21 cellular contexts compared by ENCODE assay signal in genomic region chr4:5081441-5081999, GRCh38. TPM values are rescaled to one million over a fixed set of nuclear protein-coding genes. Genes with fewer than 3 reads are reported as not detected.
DNase-seq lines count a peak whose midpoint lies in the region; ATAC-seq, FAIRE-seq and TF ChIP-seq lines count a peak whose summit lies in the region.
"Had no signal": no experiment of that assay in that cellular context is flagged by ENCODE, and none has a peak within 500 bp of the region (broad histone marks: within the 10 kb centered on the region; RNA-seq: fewer than 3 reads in every experiment).

No MANE protein-coding gene starts in this region.

- intact Hi-C loops in K562 (cut with micrococcal nuclease): no loop called here

- no peak for TF ChIP-seq RAD21 in K562 (CRISPR knock-in tag; conservative IDR thresholded peaks at IDR 0.05 in 1 of 2, IDR thresholded peaks at IDR 0.05 in 1 of 2)

- no peak overlapping the region for H3K4me2 ChIP-seq in K562 (ENCODE audit: insufficient read depth, low read length)
- H3K4me2 ChIP-seq: A549; BLaER1 treated with 17β-estradiol and CSF1 and Interleukin-3, amounts not matched to agents 10 nM and 100 nM had no signal

- H3K79me2 ChIP-seq in K562 (ENCODE audit: control insufficient read depth, insufficient read depth, low read length): no peaks in the 10 kb centered on the region

- H3K4me1 Mint-ChIP-seq in activated T-cell treated with anti-CD3 and anti-CD28 coated beads, Interleukin-2, amount 50 U/mL, for 72 hours (ENCODE audit: low read depth): no peaks in the 10 kb centered on the region
- H3K4me1 Mint-ChIP-seq in activated T-cell treated with anti-CD3 and anti-CD28 coated beads, Interleukin-2, amount 50 U/mL, for 24 hours (ENCODE audit: low read depth): no peaks in the 10 kb centered on the region
- H3K4me1 Mint-ChIP-seq in activated T-helper 17 cell treated with anti-CD3 and anti-CD28 coated beads, Interleukin-2, amount 50 U/mL, for 72 hours: no peaks in the 10 kb centered on the region
- H3K4me1 Mint-ChIP-seq: B cell had no signal

- H3K4me1 ChIP-seq in HEK293 (ENCODE audit: control insufficient read depth, insufficient read depth, low read length) (no peaks in the 10 kb centered on the region), K562 (replicated peaks in 1 of 2; ENCODE audit: control insufficient read depth in 2 of 2, insufficient read depth in 2 of 2, low read length in 2 of 2) (no peaks in the 10 kb centered on the region)
- H3K4me1 ChIP-seq: A549, Caco-2 had no signal

- no peak for FAIRE-seq in K562 (lab: Jason Lieb, UNC)
- FAIRE-seq: A549, G401.6, GM12891, GM19239 had no signal

- peaks cover 0 to 7% of the 10 kb centered on the region in 2 donors for H3K36me3 Mint-ChIP-seq in activated T-cell treated with anti-CD3 and anti-CD28 coated beads, Interleukin-2, amount 50 U/mL, for 72 hours (ENCODE audit: insufficient read depth in 2 of 2)
- H3K36me3 Mint-ChIP-seq in activated T-cell treated with anti-CD3 and anti-CD28 coated beads, Interleukin-2, amount 50 U/mL, for 24 hours (ENCODE audit: low read depth): no peaks in the 10 kb centered on the region
- no peaks in the 10 kb centered on the region for H3K36me3 Mint-ChIP-seq in activated T-helper 17 cell treated with anti-CD3 and anti-CD28 coated beads, Interleukin-2, amount 50 U/mL, for 72 hours (ENCODE audit: low read depth)
- H3K36me3 Mint-ChIP-seq: CD8-positive, alpha-beta T cell had no signal

- in situ Hi-C loops in K562 (cut with MboI): no loop called here

- no peak for TF ChIP-seq POLR2A in K562 (conservative IDR thresholded peaks at IDR 0.05)

- no peaks in the 10 kb centered on the region for H3K27me3 ChIP-seq in K562 (ENCODE audit: control insufficient read depth in 2 of 2, insufficient read depth in 2 of 2, low read length in 2 of 2)
- H3K27me3 ChIP-seq: BLaER1 treated with 17β-estradiol and CSF1 and Interleukin-3, amounts not matched to agents 10 nM and 100 nM had no signal

- no peak overlapping the region for H2AFZ ChIP-seq in K562 (ENCODE audit: low read depth, low read length)

- H3K27me3 Mint-ChIP-seq in activated T-cell treated with anti-CD3 and anti-CD28 coated beads, Interleukin-2, amount 50 U/mL, for 72 hours (ENCODE audit: low read depth): peaks cover 4% of the 10 kb centered on the region
- peaks cover 6% of the 10 kb centered on the region for H3K27me3 Mint-ChIP-seq in activated T-cell treated with anti-CD3 and anti-CD28 coated beads, Interleukin-2, amount 50 U/mL, for 24 hours
- H3K27me3 Mint-ChIP-seq in activated T-helper 17 cell treated with anti-CD3 and anti-CD28 coated beads, Interleukin-2, amount 50 U/mL, for 72 hours: peaks cover 18% of the 10 kb centered on the region

- H3K36me3 ChIP-seq in HEK293 (ENCODE audit: control insufficient read depth in 2 of 2, insufficient read depth in 1 of 2, low read length in 2 of 2) (no peaks in the 10 kb centered on the region), K562 (ENCODE audit: control insufficient read depth, insufficient read depth, low read length) (no peaks in the 10 kb centered on the region)

- H3K4me3 Mint-ChIP-seq in activated T-cell treated with anti-CD3 and anti-CD28 coated beads, Interleukin-2, amount 50 U/mL, for 72 hours: no peak overlapping the region
- no peak overlapping the region for H3K4me3 Mint-ChIP-seq in activated T-cell treated with anti-CD3 and anti-CD28 coated beads, Interleukin-2, amount 50 U/mL, for 24 hours
- H3K4me3 Mint-ChIP-seq in activated T-helper 17 cell treated with anti-CD3 and anti-CD28 coated beads, Interleukin-2, amount 50 U/mL, for 72 hours: no peak overlapping the region
- H3K4me3 Mint-ChIP-seq: B cell; CD4-positive, alpha-beta T cell; CD8-positive, alpha-beta T cell had no signal

- CTCF ChIA-PET in HEK293 (lab: Yijun Ruan, JAX) (no interaction called here), K562 (lab: Yijun Ruan, JAX; ENCODE audit: low intra/inter-chr PET ratio) (no interaction called here)

- 4% methylated on average over 2 of the region's 2 CpGs for WGBS in K562 (ENCODE audit: insufficient coverage, low coverage, missing lambda C conversion rate)

- TF ChIP-seq EP300 in K562 (IDR thresholded peaks at IDR 0.05; ENCODE audit: low read length): no peak

- no peak for ATAC-seq in activated T-cell treated with anti-CD3 and anti-CD28 coated beads, Interleukin-2, amount 50 U/mL, for 72 hours (replicated peaks in 1 of 2)
- ATAC-seq in K562: no peak
- no peak for ATAC-seq in activated T-helper 17 cell treated with anti-CD3 and anti-CD28 coated beads, Interleukin-2, amount 50 U/mL, for 72 hours (replicated peaks)
- ATAC-seq: A549; CD8-positive, alpha-beta T cell had no signal

- no peaks in the 10 kb centered on the region for H4K20me1 ChIP-seq in K562 (replicated peaks; ENCODE audit: control insufficient read depth, insufficient read depth, low read length)
- H4K20me1 ChIP-seq: BLaER1 treated with 17β-estradiol and CSF1 and Interleukin-3, amounts not matched to agents 10 nM and 100 nM had no signal

- H3K9me1 ChIP-seq in K562 (ENCODE audit: control insufficient read depth, insufficient read depth, low read length): no peaks in the 10 kb centered on the region

- H3K27ac ChIP-seq in HEK293 (ENCODE audit: extremely low read depth, low read depth, low read length): no peak overlapping the region
- no peak overlapping the region for H3K27ac ChIP-seq in K562 (ENCODE audit: extremely low read depth, low read depth, low read length)
- H3K27ac ChIP-seq: 22Rv1; A549; BLaER1 treated with 17β-estradiol and CSF1 and Interleukin-3, amounts not matched to agents 10 nM and 100 nM; C4-2B had no signal

- H3K27ac Mint-ChIP-seq in activated T-cell treated with anti-CD3 and anti-CD28 coated beads, Interleukin-2, amount 50 U/mL, for 72 hours: peak overlapping the region; percentile 17
- no peak overlapping the region for H3K27ac Mint-ChIP-seq in activated T-cell treated with anti-CD3 and anti-CD28 coated beads, Interleukin-2, amount 50 U/mL, for 24 hours
- H3K27ac Mint-ChIP-seq in activated T-helper 17 cell treated with anti-CD3 and anti-CD28 coated beads, Interleukin-2, amount 50 U/mL, for 72 hours: no peak overlapping the region
- H3K27ac Mint-ChIP-seq: B cell; CD4-positive, alpha-beta T cell; CD8-positive, alpha-beta T cell had no signal

- DNase-seq in activated T-cell treated with anti-CD3 and anti-CD28 coated beads, Interleukin-2, amount 50 U/mL, for 72 hours: no peak
- DNase-seq in activated T-cell treated with anti-CD3 and anti-CD28 coated beads, Interleukin-2, amount 50 U/mL, for 24 hours: no peak
- DNase-seq in K562 (ENCODE audit: extremely low read depth in 1 of 4, low spot score in 3 of 4): no peak
- DNase-seq in activated CD4-positive, alpha-beta T cell treated with anti-CD3 and anti-CD28 coated beads for 48 hours: no peak
- DNase-seq: AML-193; Caco-2; Calu3; CD4-positive, alpha-beta T cell; CD8-positive, alpha-beta T cell; DMS79 treated with DMSO at 0.1 percent for 48 hours; GF-D8 had no signal

- no TSS peak for BruUV-seq in K562 (replicated peaks; lab: Mats Ljungman, UMichigan)

- H3K9me3 ChIP-seq in HEK293 (ENCODE audit: control insufficient read depth, insufficient read depth, low read depth, low read length): no peaks in the 10 kb centered on the region; the same call in 1 of the 2 replicates
- no peaks in the 10 kb centered on the region; the same call in 1 of the 2 replicates for H3K9me3 ChIP-seq in K562 (replicated peaks; ENCODE audit: control insufficient read depth, insufficient read depth, low read depth, low read length)

- peaks cover 15% of the 10 kb centered on the region in 2 donors for H3K9me3 Mint-ChIP-seq in activated T-cell treated with anti-CD3 and anti-CD28 coated beads, Interleukin-2, amount 50 U/mL, for 72 hours
- peaks cover 23% of the 10 kb centered on the region for H3K9me3 Mint-ChIP-seq in activated T-cell treated with anti-CD3 and anti-CD28 coated beads, Interleukin-2, amount 50 U/mL, for 24 hours
- peaks cover 8% of the 10 kb centered on the region for H3K9me3 Mint-ChIP-seq in activated T-helper 17 cell treated with anti-CD3 and anti-CD28 coated beads, Interleukin-2, amount 50 U/mL, for 72 hours

- POLR2A ChIA-PET in HEK293 (lab: Yijun Ruan, JAX) (no interaction called here), K562 (lab: Yijun Ruan, JAX) (no interaction called here)

- H3K9ac ChIP-seq in K562 (ENCODE audit: insufficient read depth in 1 of 2, low read depth in 2 of 2, low read length in 2 of 2): no peak overlapping the region
- H3K9ac ChIP-seq: BLaER1 treated with 17β-estradiol and CSF1 and Interleukin-3, amounts not matched to agents 10 nM and 100 nM had no signal

- H3K4me3 ChIP-seq in HEK293 (ENCODE audit: low read depth, low read length): no peak overlapping the region
- no peak overlapping the region for H3K4me3 ChIP-seq in K562
- H3K4me3 ChIP-seq: A549; BLaER1 treated with 17β-estradiol and CSF1 and Interleukin-3, amounts not matched to agents 10 nM and 100 nM had no signal

- TF ChIP-seq CTCF in HEK293 (tag by site-specific recombination; IDR thresholded peaks at IDR 0.05) (no peak), K562 (IDR thresholded peaks at IDR 0.05 in 2 of 3, conservative IDR thresholded peaks at IDR 0.05 in 1 of 3; ENCODE audit: insufficient read depth in 2 of 3, low read depth in 1 of 3, low read length in 3 of 3) (no peak)

TF ChIP-seq in HEK293, 187 proteins besides CTCF, POLR2A, EP300 and RAD21 (continues in another document):
- peak; percentile 43 for TF ChIP-seq SETDB1 (IDR thresholded peaks at IDR 0.05; ENCODE audit: insufficient read length, low read length)

RNA-seq across cellular contexts. Expression of gene STK32B, which starts 30.2 kb away (rescaled TPM):
- not detected for total RNA-seq in activated T-cell treated with anti-CD3 and anti-CD28 coated beads, Interleukin-2, amount 50 U/mL, for 72 hours
- total RNA-seq in K562 (2011; cell fraction: chromatin; rRNA removed; ENCODE audit: low replicate concordance): 0.21 and 0.23 TPM in 2 replicates
- 0.13 TPM in 1 of 2 replicates, not detected in the other for total RNA-seq in K562 (2011; cell fraction: nucleolus; rRNA removed)
- 0.15 and 0.53 TPM in 2 replicates for total RNA-seq in K562 (2011; cell fraction: nucleoplasm; rRNA removed)
- 0.08 TPM in 1 of 2 replicates, not detected in the other for total RNA-seq in K562 (2014; rRNA removed)
- total RNA-seq in K562 (2014; rRNA removed; fragmentation: Illumina TruSeq; extraction: Trizol): 0.11 and 0.16 TPM in 2 replicates
- 0.07 and 0.08 TPM in 2 replicates for total RNA-seq in K562 (2015; rRNA removed; fragmentation: Illumina TruSeq; extraction: Trizol)
- 0.18 and 0.20 TPM in 2 replicates for total RNA-seq in K562 (2021)
- polyA plus RNA-seq in K562 (2011; rRNA removed): not detected in 2 replicates
- 0.01 and 0.04 TPM in 2 replicates for polyA plus RNA-seq in K562 (2011; cell fraction: cytosol; rRNA removed)
- polyA plus RNA-seq in K562 (2011; cell fraction: nucleus; rRNA removed): 0.14 TPM in 1 of 2 replicates, not detected in the other
- polyA plus RNA-seq in K562 (2012): 0.30 and 0.71 TPM in 2 replicates
- 0.10 and 0.12 TPM in 2 replicates for polyA plus RNA-seq in K562 (2014; fragmentation: Illumina TruSeq; extraction: Trizol)
- under 1 TPM; 0.03 to 0.04 TPM for polyA plus RNA-seq in K562 (2014; fragmentation: Nextera tagmentation; extraction: Ambion mirVana)
- 0.05 and 0.22 TPM in 2 replicates for polyA plus RNA-seq in K562 (2014; rRNA removed)
- polyA minus RNA-seq in K562 (2011; rRNA and poly(A)+ RNA removed): 0.06 TPM in 1 of 2 replicates, not detected in the other
- polyA minus RNA-seq in K562 (2011; cell fraction: cytosol; rRNA and poly(A)+ RNA removed): not detected in 2 replicates
- 0.13 TPM in 1 of 2 replicates, not detected in the other for polyA minus RNA-seq in K562 (2011; cell fraction: nucleus; rRNA and poly(A)+ RNA removed)
- total RNA-seq in activated T-helper 17 cell treated with anti-CD3 and anti-CD28 coated beads, Interleukin-2, amount 50 U/mL, for 72 hours: not detected
- total RNA-seq: Calu3; CD4-positive, alpha-beta T cell; CD8-positive, alpha-beta T cell had no signal
